Comparison of ENCODE assay signal across 19 cellular contexts in genomic region chr13:26342898-26343297, GRCh38.
"Had no signal": no experiment of that assay in that cellular context is flagged by ENCODE, and none has a peak within 500 bp of the region (broad histone marks: within the 10 kb centered on the region; RNA-seq: fewer than 3 reads in every experiment).

No MANE protein-coding gene starts in this region.

- H3K4me1 ChIP-seq: ascending aorta, foreskin keratinocyte, prostate gland, spleen, tibial nerve, vagina had no signal

- H3K27ac ChIP-seq: ascending aorta, foreskin keratinocyte, prostate gland, spleen, tibial nerve, vagina, VCaP had no signal

- H3K4me3 ChIP-seq: ascending aorta, prostate gland, spleen, tibial nerve, vagina had no signal

- H3K27ac Mint-ChIP-seq: activated CD8-positive, alpha-beta T cell treated with anti-CD3 and anti-CD28 coated beads, Interleukin-2, amount 10 ng/mL, durations not matched to agents 7 days and 5 days; activated naive CD8-positive, alpha-beta T cell treated with anti-CD3 and anti-CD28 coated beads, Interleukin-2, amount 50 U/mL, for 24 hours; activated T-helper 1 cell treated with anti-CD3 and anti-CD28 coated beads, Interleukin-12 subunit alpha, Interleukin-12 subunit beta, Interleukin-2, Interleukin-4 antibody, amounts not matched to agents 30 ng/mL and 10 ng/mL and 1 ng/mL, durations not matched to agents 14 hours and 24 hours and 36 hours; natural killer cell treated with Interleukin-12 subunit alpha and Interleukin-12 subunit beta and Interleukin-15 and Interleukin-18, amount 100 ng/mL, for 72 hours; stimulated activated memory B cell treated with anti-CD40 and anti-IgM and Interleukin-4, amounts not matched to agents 10 μg/mL and 1 μg/mL and 100 μg/mL, for 72 hours had no signal

- H3K9me3 ChIP-seq: ascending aorta, prostate gland, spleen, tibial nerve, vagina had no signal

- H3K36me3 ChIP-seq: ascending aorta, prostate gland, tibial nerve, vagina had no signal

- H3K27me3 Mint-ChIP-seq: activated naive CD8-positive, alpha-beta T cell treated with anti-CD3 and anti-CD28 coated beads, Interleukin-2, amount 50 U/mL, for 24 hours; natural killer cell treated with Interleukin-12 subunit alpha and Interleukin-12 subunit beta and Interleukin-15 and Interleukin-18, amount 100 ng/mL, for 72 hours; stimulated activated memory B cell treated with anti-CD40 and anti-IgM and Interleukin-4, amounts not matched to agents 10 μg/mL and 1 μg/mL and 100 μg/mL, for 72 hours had no signal

- H3K4me1 Mint-ChIP-seq: stimulated activated memory B cell treated with anti-CD40 and anti-IgM and Interleukin-4, amounts not matched to agents 10 μg/mL and 1 μg/mL and 100 μg/mL, for 72 hours had no signal

- ATAC-seq: activated CD8-positive, alpha-beta T cell treated with anti-CD3 and anti-CD28 coated beads, Interleukin-2, amount 10 ng/mL, durations not matched to agents 7 days and 5 days; activated naive CD8-positive, alpha-beta T cell treated with anti-CD3 and anti-CD28 coated beads, Interleukin-2, amount 50 U/mL, for 24 hours; foreskin keratinocyte; left cardiac atrium; natural killer cell treated with Interleukin-12 subunit alpha and Interleukin-12 subunit beta and Interleukin-15 and Interleukin-18, amount 100 ng/mL, for 72 hours; sciatic nerve; stimulated activated memory B cell treated with anti-CD40 and anti-IgM and Interleukin-4, amounts not matched to agents 10 μg/mL and 1 μg/mL and 100 μg/mL, for 72 hours had no signal

- H3K9me3 Mint-ChIP-seq: activated naive CD8-positive, alpha-beta T cell treated with anti-CD3 and anti-CD28 coated beads, Interleukin-2, amount 50 U/mL, for 24 hours; activated T-helper 1 cell treated with anti-CD3 and anti-CD28 coated beads, Interleukin-12 subunit alpha, Interleukin-12 subunit beta, Interleukin-2, Interleukin-4 antibody, amounts not matched to agents 30 ng/mL and 10 ng/mL and 1 ng/mL, durations not matched to agents 14 hours and 24 hours and 36 hours; natural killer cell treated with Interleukin-12 subunit alpha and Interleukin-12 subunit beta and Interleukin-15 and Interleukin-18, amount 100 ng/mL, for 72 hours; stimulated activated memory B cell treated with anti-CD40 and anti-IgM and Interleukin-4, amounts not matched to agents 10 μg/mL and 1 μg/mL and 100 μg/mL, for 72 hours had no signal

- H3K4me3 Mint-ChIP-seq: activated CD8-positive, alpha-beta T cell treated with anti-CD3 and anti-CD28 coated beads, Interleukin-2, amount 10 ng/mL, durations not matched to agents 7 days and 5 days; activated naive CD8-positive, alpha-beta T cell treated with anti-CD3 and anti-CD28 coated beads, Interleukin-2, amount 50 U/mL, for 24 hours; activated T-helper 1 cell treated with anti-CD3 and anti-CD28 coated beads, Interleukin-12 subunit alpha, Interleukin-12 subunit beta, Interleukin-2, Interleukin-4 antibody, amounts not matched to agents 30 ng/mL and 10 ng/mL and 1 ng/mL, durations not matched to agents 14 hours and 24 hours and 36 hours; natural killer cell treated with Interleukin-12 subunit alpha and Interleukin-12 subunit beta and Interleukin-15 and Interleukin-18, amount 100 ng/mL, for 72 hours; stimulated activated memory B cell treated with anti-CD40 and anti-IgM and Interleukin-4, amounts not matched to agents 10 μg/mL and 1 μg/mL and 100 μg/mL, for 72 hours had no signal

- H3K27me3 ChIP-seq: ascending aorta, foreskin keratinocyte, spleen, tibial nerve, vagina had no signal

- H3K36me3 Mint-ChIP-seq: natural killer cell treated with Interleukin-12 subunit alpha and Interleukin-12 subunit beta and Interleukin-15 and Interleukin-18, amount 100 ng/mL, for 72 hours had no signal

- DNase-seq: activated CD4-positive, alpha-beta T cell treated with anti-CD3 and anti-CD28 coated beads for 4 hours; activated CD8-positive, alpha-beta T cell treated with anti-CD3 and anti-CD28 coated beads, Interleukin-2, amount 10 ng/mL, durations not matched to agents 7 days and 5 days; activated naive CD4-positive, alpha-beta T cell treated with Interleukin-2 at 50 U/mL for 16 hours; activated naive CD8-positive, alpha-beta T cell treated with anti-CD3 and anti-CD28 coated beads, Interleukin-2, amount 50 U/mL, for 24 hours; foreskin keratinocyte; left cardiac atrium; mammary epithelial cell; occipital lobe; spleen; stimulated activated CD4-positive, alpha-beta T cell treated with anti-CD3 and anti-CD28 coated beads, Interleukin-1b, Interleukin-23, amount 100 ng/mL, for 48 hours had no signal
